In the genomic region with DNA sequence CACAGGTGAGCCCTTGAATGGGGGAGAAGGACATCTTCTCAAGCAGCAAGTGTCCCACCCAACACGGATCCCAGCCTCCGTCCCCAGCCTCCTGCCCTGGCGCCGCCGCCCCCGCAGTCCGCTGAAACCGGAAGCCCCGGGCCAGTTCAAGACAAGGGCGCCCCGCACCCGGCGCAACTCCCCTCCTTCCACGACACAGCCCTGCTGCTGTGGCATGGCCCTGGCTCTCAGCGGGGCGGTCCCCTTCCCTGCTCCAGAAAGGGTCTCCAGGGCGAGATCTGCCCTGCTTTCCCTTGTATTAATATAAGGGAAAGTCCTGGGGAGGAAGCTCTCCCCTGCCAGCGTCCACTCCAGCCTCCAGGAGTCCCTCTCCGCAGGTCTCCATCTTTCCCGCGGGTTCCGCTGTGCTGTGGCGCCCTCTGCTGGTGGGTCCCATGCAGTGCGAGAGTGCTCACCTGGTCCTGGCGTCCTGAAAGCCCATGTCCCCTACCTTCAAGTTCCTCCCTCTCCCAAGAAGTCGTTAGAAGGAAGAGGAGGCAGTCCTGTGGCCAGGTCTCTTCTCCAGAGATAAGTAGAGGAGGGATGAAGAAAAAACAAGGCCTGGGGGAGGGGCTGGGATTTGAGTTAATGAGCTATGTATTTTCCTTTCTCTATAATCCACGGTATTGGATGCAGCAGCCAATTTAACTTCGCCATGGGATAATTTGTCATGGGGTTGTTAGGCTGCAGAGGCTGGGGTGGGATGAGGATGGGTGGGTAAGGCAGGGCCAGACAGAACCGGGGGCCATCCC, we compare ENCODE assay signal across 1 cellular context.
TF ChIP-seq lines count a peak whose summit lies in the region.

No MANE protein-coding gene starts in this region.

TF ChIP-seq in H1, 55 proteins besides CTCF, POLR2A, EP300 and RAD21:
- TF ChIP-seq, protein P1, sequence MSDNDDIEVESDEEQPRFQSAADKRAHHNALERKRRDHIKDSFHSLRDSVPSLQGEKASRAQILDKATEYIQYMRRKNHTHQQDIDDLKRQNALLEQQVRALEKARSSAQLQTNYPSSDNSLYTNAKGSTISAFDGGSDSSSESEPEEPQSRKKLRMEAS (IDR thresholded peaks at IDR 0.05) = peak; percentile 59
- TF ChIP-seq GABPA (IDR thresholded peaks at IDR 0.05; ENCODE audit: borderline replicate concordance, insufficient read depth, low read length) (peak; percentile 54; the same call in 1 of the 2 replicates), RBBP5 (IDR thresholded peaks at IDR 0.05; ENCODE audit: borderline replicate concordance, low read depth, low read length) (no peak), TAF1 (IDR thresholded peaks at IDR 0.05; ENCODE audit: low read depth, low read length) (0 out of 2 replicates have a peak, but pooled peaks have one; percentile 30), YY1 (IDR thresholded peaks at IDR 0.05; ENCODE audit: low read depth, low read length) (peak; percentile 87), SUZ12 (IDR thresholded peaks at IDR 0.05; ENCODE audit: low read length) (no peak), TCF12 (IDR thresholded peaks at IDR 0.05; ENCODE audit: low read depth, low read length) (no peak), TAF7 (optimal IDR thresholded peaks at IDR 0.05; ENCODE audit: borderline replicate concordance, low read depth, low read length) (peak; percentile 41), GTF2F1 (IDR thresholded peaks at IDR 0.05; ENCODE audit: borderline replicate concordance, low read depth, low read length) (no peak), BCL11A (IDR thresholded peaks at IDR 0.05; ENCODE audit: low read depth in 2 of 2, low read length in 2 of 2) (no peak), SP1 (IDR thresholded peaks at IDR 0.05; ENCODE audit: low read depth, low read length) (no peak), NANOG (IDR thresholded peaks at IDR 0.05; ENCODE audit: insufficient read depth, low read depth, low read length, poor library complexity, severe bottlenecking) (no peak), KDM4A (IDR thresholded peaks at IDR 0.05; ENCODE audit: low read depth, low read length, severe bottlenecking) (peak; percentile 43)
- TF ChIP-seq, protein P2, sequence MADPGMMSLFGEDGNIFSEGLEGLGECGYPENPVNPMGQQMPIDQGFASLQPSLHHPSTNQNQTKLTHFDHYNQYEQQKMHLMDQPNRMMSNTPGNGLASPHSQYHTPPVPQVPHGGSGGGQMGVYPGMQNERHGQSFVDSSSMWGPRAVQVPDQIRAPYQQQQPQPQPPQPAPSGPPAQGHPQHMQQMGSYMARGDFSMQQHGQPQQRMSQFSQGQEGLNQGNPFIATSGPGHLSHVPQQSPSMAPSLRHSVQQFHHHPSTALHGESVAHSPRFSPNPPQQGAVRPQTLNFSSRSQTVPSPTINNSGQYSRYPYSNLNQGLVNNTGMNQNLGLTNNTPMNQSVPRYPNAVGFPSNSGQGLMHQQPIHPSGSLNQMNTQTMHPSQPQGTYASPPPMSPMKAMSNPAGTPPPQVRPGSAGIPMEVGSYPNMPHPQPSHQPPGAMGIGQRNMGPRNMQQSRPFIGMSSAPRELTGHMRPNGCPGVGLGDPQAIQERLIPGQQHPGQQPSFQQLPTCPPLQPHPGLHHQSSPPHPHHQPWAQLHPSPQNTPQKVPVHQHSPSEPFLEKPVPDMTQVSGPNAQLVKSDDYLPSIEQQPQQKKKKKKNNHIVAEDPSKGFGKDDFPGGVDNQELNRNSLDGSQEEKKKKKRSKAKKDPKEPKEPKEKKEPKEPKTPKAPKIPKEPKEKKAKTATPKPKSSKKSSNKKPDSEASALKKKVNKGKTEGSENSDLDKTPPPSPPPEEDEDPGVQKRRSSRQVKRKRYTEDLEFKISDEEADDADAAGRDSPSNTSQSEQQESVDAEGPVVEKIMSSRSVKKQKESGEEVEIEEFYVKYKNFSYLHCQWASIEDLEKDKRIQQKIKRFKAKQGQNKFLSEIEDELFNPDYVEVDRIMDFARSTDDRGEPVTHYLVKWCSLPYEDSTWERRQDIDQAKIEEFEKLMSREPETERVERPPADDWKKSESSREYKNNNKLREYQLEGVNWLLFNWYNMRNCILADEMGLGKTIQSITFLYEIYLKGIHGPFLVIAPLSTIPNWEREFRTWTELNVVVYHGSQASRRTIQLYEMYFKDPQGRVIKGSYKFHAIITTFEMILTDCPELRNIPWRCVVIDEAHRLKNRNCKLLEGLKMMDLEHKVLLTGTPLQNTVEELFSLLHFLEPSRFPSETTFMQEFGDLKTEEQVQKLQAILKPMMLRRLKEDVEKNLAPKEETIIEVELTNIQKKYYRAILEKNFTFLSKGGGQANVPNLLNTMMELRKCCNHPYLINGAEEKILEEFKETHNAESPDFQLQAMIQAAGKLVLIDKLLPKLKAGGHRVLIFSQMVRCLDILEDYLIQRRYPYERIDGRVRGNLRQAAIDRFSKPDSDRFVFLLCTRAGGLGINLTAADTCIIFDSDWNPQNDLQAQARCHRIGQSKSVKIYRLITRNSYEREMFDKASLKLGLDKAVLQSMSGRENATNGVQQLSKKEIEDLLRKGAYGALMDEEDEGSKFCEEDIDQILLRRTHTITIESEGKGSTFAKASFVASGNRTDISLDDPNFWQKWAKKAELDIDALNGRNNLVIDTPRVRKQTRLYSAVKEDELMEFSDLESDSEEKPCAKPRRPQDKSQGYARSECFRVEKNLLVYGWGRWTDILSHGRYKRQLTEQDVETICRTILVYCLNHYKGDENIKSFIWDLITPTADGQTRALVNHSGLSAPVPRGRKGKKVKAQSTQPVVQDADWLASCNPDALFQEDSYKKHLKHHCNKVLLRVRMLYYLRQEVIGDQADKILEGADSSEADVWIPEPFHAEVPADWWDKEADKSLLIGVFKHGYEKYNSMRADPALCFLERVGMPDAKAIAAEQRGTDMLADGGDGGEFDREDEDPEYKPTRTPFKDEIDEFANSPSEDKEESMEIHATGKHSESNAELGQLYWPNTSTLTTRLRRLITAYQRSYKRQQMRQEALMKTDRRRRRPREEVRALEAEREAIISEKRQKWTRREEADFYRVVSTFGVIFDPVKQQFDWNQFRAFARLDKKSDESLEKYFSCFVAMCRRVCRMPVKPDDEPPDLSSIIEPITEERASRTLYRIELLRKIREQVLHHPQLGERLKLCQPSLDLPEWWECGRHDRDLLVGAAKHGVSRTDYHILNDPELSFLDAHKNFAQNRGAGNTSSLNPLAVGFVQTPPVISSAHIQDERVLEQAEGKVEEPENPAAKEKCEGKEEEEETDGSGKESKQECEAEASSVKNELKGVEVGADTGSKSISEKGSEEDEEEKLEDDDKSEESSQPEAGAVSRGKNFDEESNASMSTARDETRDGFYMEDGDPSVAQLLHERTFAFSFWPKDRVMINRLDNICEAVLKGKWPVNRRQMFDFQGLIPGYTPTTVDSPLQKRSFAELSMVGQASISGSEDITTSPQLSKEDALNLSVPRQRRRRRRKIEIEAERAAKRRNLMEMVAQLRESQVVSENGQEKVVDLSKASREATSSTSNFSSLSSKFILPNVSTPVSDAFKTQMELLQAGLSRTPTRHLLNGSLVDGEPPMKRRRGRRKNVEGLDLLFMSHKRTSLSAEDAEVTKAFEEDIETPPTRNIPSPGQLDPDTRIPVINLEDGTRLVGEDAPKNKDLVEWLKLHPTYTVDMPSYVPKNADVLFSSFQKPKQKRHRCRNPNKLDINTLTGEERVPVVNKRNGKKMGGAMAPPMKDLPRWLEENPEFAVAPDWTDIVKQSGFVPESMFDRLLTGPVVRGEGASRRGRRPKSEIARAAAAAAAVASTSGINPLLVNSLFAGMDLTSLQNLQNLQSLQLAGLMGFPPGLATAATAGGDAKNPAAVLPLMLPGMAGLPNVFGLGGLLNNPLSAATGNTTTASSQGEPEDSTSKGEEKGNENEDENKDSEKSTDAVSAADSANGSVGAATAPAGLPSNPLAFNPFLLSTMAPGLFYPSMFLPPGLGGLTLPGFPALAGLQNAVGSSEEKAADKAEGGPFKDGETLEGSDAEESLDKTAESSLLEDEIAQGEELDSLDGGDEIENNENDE (IDR thresholded peaks at IDR 0.05; ENCODE audit: insufficient replicate concordance, low read length) = no peak
- TF ChIP-seq, protein P3, sequence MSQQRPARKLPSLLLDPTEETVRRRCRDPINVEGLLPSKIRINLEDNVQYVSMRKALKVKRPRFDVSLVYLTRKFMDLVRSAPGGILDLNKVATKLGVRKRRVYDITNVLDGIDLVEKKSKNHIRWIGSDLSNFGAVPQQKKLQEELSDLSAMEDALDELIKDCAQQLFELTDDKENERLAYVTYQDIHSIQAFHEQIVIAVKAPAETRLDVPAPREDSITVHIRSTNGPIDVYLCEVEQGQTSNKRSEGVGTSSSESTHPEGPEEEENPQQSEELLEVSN (IDR thresholded peaks at IDR 0.05) = 0 out of 2 replicates have a peak, but pooled peaks have one; percentile 45
